1 cellular context compared by ENCODE assay signal in genomic region chr3:170357176-170357919, GRCh38.
A peak's percentile ranks its signal among the peaks of the same experiment; 100 is the strongest.
TF ChIP-seq lines count a peak whose summit lies in the region.

Gene SKIL (plus strand): TSS chr3:170357715. CDS start chr3:170360332, 2,617 bp downstream.

TF ChIP-seq in K562, 482 proteins besides CTCF, POLR2A, EP300 and RAD21 (continued from another document and continues in another):
- TF ChIP-seq CREB1 (IDR thresholded peaks at IDR 0.05): peak; percentile 95
- peak; percentile 92 for TF ChIP-seq CREB1 (CRISPR knock-in tag; IDR thresholded peaks at IDR 0.05)
- no peak for TF ChIP-seq ZBTB26 (CRISPR knock-in tag; IDR thresholded peaks at IDR 0.05)
- TF ChIP-seq ZBTB11 (CRISPR knock-in tag; IDR thresholded peaks at IDR 0.05): peak in 1 of 3 experiments; percentile 90; a peak in 2 of 6 replicates
- TF ChIP-seq ZNF780A (CRISPR knock-in tag; IDR thresholded peaks at IDR 0.05): no peak
- TF ChIP-seq HDAC3 (IDR thresholded peaks at IDR 0.05; ENCODE audit: borderline replicate concordance, partially characterized antibody): peak; percentile 28
- no peak for TF ChIP-seq DPF2 (IDR thresholded peaks at IDR 0.05)
- no peak for TF ChIP-seq ZNF77 (CRISPR knock-in tag; IDR thresholded peaks at IDR 0.05)
- peak; percentile 36 for TF ChIP-seq NEUROD1 (IDR thresholded peaks at IDR 0.05; ENCODE audit: borderline replicate concordance, low read depth, low read length, partially characterized antibody)
- 0 out of 2 replicates have a peak, but pooled peaks have one; percentile 15 for TF ChIP-seq ZNF431 (CRISPR knock-in tag; IDR thresholded peaks at IDR 0.05)
- no peak for TF ChIP-seq SAFB2 (IDR thresholded peaks at IDR 0.05; ENCODE audit: borderline replicate concordance, low read depth, low read length, severe bottlenecking)
- TF ChIP-seq SP1 (CRISPR knock-in tag; IDR thresholded peaks at IDR 0.05): 0 out of 2 replicates have a peak, but pooled peaks have one; percentile 8
- no peak; the same call in 1 of the 2 replicates for TF ChIP-seq BRD4 (IDR thresholded peaks at IDR 0.05)
- TF ChIP-seq KDM2B (CRISPR knock-in tag; IDR thresholded peaks at IDR 0.05): no peak
- no peak for TF ChIP-seq CREBBP (IDR thresholded peaks at IDR 0.05; ENCODE audit: low read depth, low read length)
- no peak for TF ChIP-seq MEF2A (IDR thresholded peaks at IDR 0.05; ENCODE audit: control insufficient read depth, low read depth, low read length)
- peak; percentile 64 for TF ChIP-seq CTCFL (IDR thresholded peaks at IDR 0.05; ENCODE audit: borderline replicate concordance, insufficient read depth, low read depth, low read length, poor library complexity, severe bottlenecking)
- peak; percentile 34; the same call in 1 of the 2 replicates for TF ChIP-seq ZNF592 (IDR thresholded peaks at IDR 0.05)
- TF ChIP-seq RERE (CRISPR knock-in tag; IDR thresholded peaks at IDR 0.05; ENCODE audit: borderline replicate concordance): no peak
- no peak for TF ChIP-seq ZNF184 (CRISPR knock-in tag; IDR thresholded peaks at IDR 0.05)
- TF ChIP-seq SMAD3 (CRISPR knock-in tag; conservative IDR thresholded peaks at IDR 0.05): no peak
- TF ChIP-seq MXD1 (CRISPR knock-in tag; IDR thresholded peaks at IDR 0.05; ENCODE audit: borderline replicate concordance, poor library complexity, severe bottlenecking): no peak
- TF ChIP-seq GABPB1 (CRISPR knock-in tag; IDR thresholded peaks at IDR 0.05): 0 out of 2 replicates have a peak, but pooled peaks have one; percentile 10
- no peak for TF ChIP-seq THAP12 (CRISPR knock-in tag; IDR thresholded peaks at IDR 0.05)
- TF ChIP-seq ZNF764 (CRISPR knock-in tag; IDR thresholded peaks at IDR 0.05; ENCODE audit: low read depth): no peak
- TF ChIP-seq NFIC (IDR thresholded peaks at IDR 0.05): peak; percentile 77
- peak; percentile 6 for TF ChIP-seq PCBP1 (IDR thresholded peaks at IDR 0.05; ENCODE audit: low read depth, low read length, poor library complexity, severe bottlenecking)
- no peak for TF ChIP-seq ARNT (IDR thresholded peaks at IDR 0.05)
- no peak for TF ChIP-seq SRSF7 (optimal IDR thresholded peaks at IDR 0.05; ENCODE audit: low read depth, low read length)
- no peak for TF ChIP-seq AFF1 (IDR thresholded peaks at IDR 0.05; ENCODE audit: low read depth in 1 of 2, partially characterized antibody in 2 of 2)
- TF ChIP-seq ETV1 (tag; conservative IDR thresholded peaks at IDR 0.05; ENCODE audit: low read depth): no peak; the same call in 1 of the 2 replicates
- no peak for TF ChIP-seq ZNF311 (CRISPR knock-in tag; IDR thresholded peaks at IDR 0.05)
- TF ChIP-seq RBFOX2 (IDR thresholded peaks at IDR 0.05; ENCODE audit: low read depth, low read length): peak; percentile 93
- no peak for TF ChIP-seq RFX1 (IDR thresholded peaks at IDR 0.05)
- TF ChIP-seq TGIF2 (CRISPR knock-in tag; IDR thresholded peaks at IDR 0.05): no peak
